In the genomic region with DNA sequence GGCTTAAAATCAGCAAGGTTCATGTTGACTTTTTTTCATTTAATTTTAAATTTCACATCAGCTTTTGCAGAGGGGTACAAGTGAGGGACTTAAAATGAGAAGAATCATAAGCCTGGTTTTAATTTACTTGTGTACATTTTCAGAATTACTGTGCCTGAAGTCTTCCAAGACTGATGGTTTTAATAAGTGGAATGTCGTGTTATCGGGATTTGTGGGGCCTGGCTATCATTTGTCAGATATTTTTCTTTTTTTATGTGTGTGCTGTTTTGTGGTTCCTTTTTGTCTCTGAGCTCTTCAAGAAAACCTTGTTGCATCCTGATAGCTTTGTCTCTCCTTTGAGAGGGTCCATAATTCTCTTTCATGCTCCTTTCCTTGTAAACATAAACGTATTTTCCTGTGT, we compare ENCODE assay signal across 22 cellular contexts. TPM values are rescaled to one million over a fixed set of nuclear protein-coding genes. Genes with fewer than 3 reads are reported as not detected.
A peak's percentile ranks its signal among the peaks of the same experiment; 100 is the strongest.
DNase-seq lines count a peak whose midpoint lies in the region; ATAC-seq, FAIRE-seq and TF ChIP-seq lines count a peak whose summit lies in the region.
"Had no signal": no experiment of that assay in that cellular context is flagged by ENCODE, and none has a peak within 500 bp of the region (broad histone marks: within the 10 kb centered on the region; RNA-seq: fewer than 3 reads in every experiment).

No MANE protein-coding gene starts in this region.

- BruUV-seq in PC-3 (replicated peaks; lab: Mats Ljungman, UMichigan): no TSS peak

- no peak for TF ChIP-seq POLR2A in GM12891 (IDR thresholded peaks at IDR 0.05; ENCODE audit: low read depth, low read length)

- H3K4me1 ChIP-seq in GM23338 (ENCODE audit: insufficient read depth) (peaks cover 9% of the 10 kb centered on the region; the same call in 1 of the 2 replicates), smooth muscle cell (ENCODE audit: low read depth) (no peaks in the 10 kb centered on the region), PC-3 (ENCODE audit: insufficient read depth, low read length) (no peaks in the 10 kb centered on the region)

- H3F3A ChIP-seq in GM23338 (replicated peaks; ENCODE audit: low read depth) (no peaks in the 10 kb centered on the region), smooth muscle cell (ENCODE audit: low read depth) (no peaks in the 10 kb centered on the region), PC-3 (ENCODE audit: low read length, unreplicated experiment) (no peaks in the 10 kb centered on the region)

- POLR2A ChIA-PET in PC-3 (lab: Charles Lee; ENCODE audit: unreplicated experiment): no interaction called here

- CTCF ChIA-PET in PC-3 (lab: Charles Lee): no interaction called here

- no peak for FAIRE-seq in GM12891 (lab: Jason Lieb, UNC)
- FAIRE-seq: A204.1, D721Med, GM12892, GM18507, HepG2 had no signal

- intact Hi-C loops in PC-3 (cut with micrococcal nuclease): no loop called here
- intact Hi-C loops in activated CD4-positive, alpha-beta T cell treated with anti-CD3 and anti-CD28 coated beads, Interleukin-2, amount 10 ng/mL, durations not matched to agents 24 days and 14 days (cut with micrococcal nuclease): no loop called here

- H3K36me3 ChIP-seq in GM23338 (ENCODE audit: insufficient read depth): peaks cover 4% of the 10 kb centered on the region; the same call in 1 of the 2 replicates
- no peaks in the 10 kb centered on the region for H3K36me3 ChIP-seq in smooth muscle cell (ENCODE audit: low read depth)
- H3K36me3 ChIP-seq in PC-3 (ENCODE audit: low read depth, low read length): no peaks in the 10 kb centered on the region

- peaks cover 16% of the 10 kb centered on the region for H3K36me3 Mint-ChIP-seq in GM23338 (ENCODE audit: low read depth)
- peaks cover 6% of the 10 kb centered on the region for H3K36me3 Mint-ChIP-seq in chondrocyte (ENCODE audit: low read depth)
- peaks cover 6% of the 10 kb centered on the region for H3K36me3 Mint-ChIP-seq in osteocyte (ENCODE audit: unreplicated experiment)
- no peaks in the 10 kb centered on the region for H3K36me3 Mint-ChIP-seq in activated CD4-positive, alpha-beta T cell treated with anti-CD3 and anti-CD28 coated beads, Interleukin-2, amount 10 ng/mL, durations not matched to agents 24 days and 14 days (ENCODE audit: low read depth)
- H3K36me3 Mint-ChIP-seq: CD8-positive, alpha-beta memory T cell had no signal

- H3K27me3 ChIP-seq in GM23338 (ENCODE audit: insufficient read depth) (no peaks in the 10 kb centered on the region), smooth muscle cell (ENCODE audit: low read depth) (no peaks in the 10 kb centered on the region), PC-3 (ENCODE audit: low read length) (peaks cover 37% of the 10 kb centered on the region)

- peak overlapping the region; percentile 12; the same call in 1 of the 2 replicates for H2AFZ ChIP-seq in GM23338
- H2AFZ ChIP-seq in smooth muscle cell (ENCODE audit: low read depth): peak overlapping the region; percentile 30
- no peak overlapping the region for H2AFZ ChIP-seq in PC-3 (ENCODE audit: low read length)

- no peak overlapping the region for H3K4me3 ChIP-seq in GM23338
- no peak overlapping the region for H3K4me3 ChIP-seq in fibroblast of villous mesenchyme (ENCODE audit: low read depth, low read length)
- H3K4me3 ChIP-seq in smooth muscle cell: no peak overlapping the region
- no peak overlapping the region for H3K4me3 ChIP-seq in PC-3 (ENCODE audit: low read length)

- H3K27me3 Mint-ChIP-seq in GM23338 (ENCODE audit: insufficient read depth, low read depth, poor library complexity) (peaks cover 1% of the 10 kb centered on the region), chondrocyte (ENCODE audit: low read depth) (no peaks in the 10 kb centered on the region), osteocyte (ENCODE audit: unreplicated experiment) (no peaks in the 10 kb centered on the region)
- H3K27me3 Mint-ChIP-seq in activated CD4-positive, alpha-beta T cell treated with anti-CD3 and anti-CD28 coated beads, Interleukin-2, amount 10 ng/mL, durations not matched to agents 24 days and 14 days: peaks cover 38% of the 10 kb centered on the region

- H3K27ac ChIP-seq in GM23338 (ENCODE audit: low read depth): no peak overlapping the region
- H3K27ac ChIP-seq in smooth muscle cell (ENCODE audit: low read depth): no peak overlapping the region
- H3K27ac ChIP-seq in PC-3 (ENCODE audit: low read length): no peak overlapping the region

- H4K20me1 ChIP-seq in GM23338 (replicated peaks; ENCODE audit: insufficient read depth) (no peaks in the 10 kb centered on the region), smooth muscle cell (ENCODE audit: low read depth) (no peaks in the 10 kb centered on the region), PC-3 (ENCODE audit: low read length) (no peaks in the 10 kb centered on the region)

- H3K9me2 ChIP-seq in GM23338 (ENCODE audit: insufficient read depth) (no peaks in the 10 kb centered on the region), PC-3 (replicated peaks; ENCODE audit: low read length) (no peaks in the 10 kb centered on the region)

- TF ChIP-seq CTCF in GM23338 (conservative IDR thresholded peaks at IDR 0.05; ENCODE audit: low read depth in 2 of 2): no peak
- TF ChIP-seq CTCF in chondrocyte (IDR thresholded peaks at IDR 0.05): no peak
- no peak for TF ChIP-seq CTCF in fibroblast of villous mesenchyme (IDR thresholded peaks at IDR 0.05; ENCODE audit: insufficient read depth, low read depth, low read length)
- no peak for TF ChIP-seq CTCF in smooth muscle cell (IDR thresholded peaks at IDR 0.05; ENCODE audit: borderline replicate concordance, insufficient read depth, poor library complexity, severe bottlenecking)
- TF ChIP-seq CTCF in PC-3 (conservative IDR thresholded peaks at IDR 0.05; ENCODE audit: low read depth, low read length): no peak
- no peak for TF ChIP-seq CTCF in osteocyte (IDR thresholded peaks at IDR 0.05)

- ATAC-seq in GM23338 (no peak), PC-3 (no peak)
- ATAC-seq: HepG2 had no signal

- H3K9ac ChIP-seq in smooth muscle cell (ENCODE audit: low read depth) (no peak overlapping the region), PC-3 (ENCODE audit: low read length) (no peak overlapping the region)

- H3K9me3 ChIP-seq in smooth muscle cell (replicated peaks; ENCODE audit: low read depth) (no peaks in the 10 kb centered on the region), PC-3 (ENCODE audit: low read length) (no peaks in the 10 kb centered on the region)

- peaks cover 21% of the 10 kb centered on the region for H3K9me3 Mint-ChIP-seq in GM23338
- peaks cover 15% of the 10 kb centered on the region for H3K9me3 Mint-ChIP-seq in chondrocyte (ENCODE audit: low read depth)
- H3K9me3 Mint-ChIP-seq in osteocyte (ENCODE audit: unreplicated experiment): peaks cover 16% of the 10 kb centered on the region
- H3K9me3 Mint-ChIP-seq in activated CD4-positive, alpha-beta T cell treated with anti-CD3 and anti-CD28 coated beads, Interleukin-2, amount 10 ng/mL, durations not matched to agents 24 days and 14 days: peaks cover 7% of the 10 kb centered on the region

- H3K4me3 Mint-ChIP-seq in GM23338 (no peak overlapping the region), chondrocyte (ENCODE audit: unreplicated experiment) (no peak overlapping the region), osteocyte (ENCODE audit: unreplicated experiment) (no peak overlapping the region)
- no peak overlapping the region for H3K4me3 Mint-ChIP-seq in activated CD4-positive, alpha-beta T cell treated with anti-CD3 and anti-CD28 coated beads, Interleukin-2, amount 10 ng/mL, durations not matched to agents 24 days and 14 days
- H3K4me3 Mint-ChIP-seq: CD8-positive, alpha-beta memory T cell had no signal

- H3K27ac Mint-ChIP-seq in GM23338 (no peak overlapping the region), chondrocyte (ENCODE audit: unreplicated experiment) (peak overlapping the region; percentile 66), osteocyte (ENCODE audit: unreplicated experiment) (no peak overlapping the region)
- H3K27ac Mint-ChIP-seq in activated CD4-positive, alpha-beta T cell treated with anti-CD3 and anti-CD28 coated beads, Interleukin-2, amount 10 ng/mL, durations not matched to agents 24 days and 14 days: no peak overlapping the region
- H3K27ac Mint-ChIP-seq: CD8-positive, alpha-beta memory T cell had no signal

- 44% methylated on average over 3 of the region's 3 CpGs for WGBS in smooth muscle cell (ENCODE audit: low lambda C conversion rate)

- no peaks in the 10 kb centered on the region for H3K79me2 ChIP-seq in GM23338 (replicated peaks; ENCODE audit: insufficient read depth)
- H3K79me2 ChIP-seq in smooth muscle cell (ENCODE audit: low read depth): no peaks in the 10 kb centered on the region
- no peaks in the 10 kb centered on the region for H3K79me2 ChIP-seq in PC-3 (ENCODE audit: low read length)

- DNase-seq in GM23338 (ENCODE audit: low spot score): no peak
- no peak for DNase-seq in chondrocyte (ENCODE audit: low spot score)
- DNase-seq in fibroblast of villous mesenchyme (ENCODE audit: low read depth): peak; percentile 8
- no peak for DNase-seq in smooth muscle cell (lab: John Stamatoyannopoulos, UW; ENCODE audit: unreplicated experiment)
- no peak for DNase-seq in PC-3
- DNase-seq in osteocyte (ENCODE audit: extremely low spot score, unreplicated experiment): no peak
- no peak for DNase-seq in activated CD4-positive, alpha-beta T cell treated with anti-CD3 and anti-CD28 coated beads, Interleukin-2, amount 10 ng/mL, durations not matched to agents 24 days and 14 days
- DNase-seq in GM12891 (ENCODE audit: insufficient read length, low spot score): no peak
- DNase-seq: C1 segment of cervical spinal cord; CD8-positive, alpha-beta memory T cell; KBM-7; MV-4-11; NCI-H1694 treated with DMSO at 0.1 percent for 48 hours; NCI-H510A; NCI-H748 treated with DMSO at 0.1 percent for 48 hours; SHP77 treated with DMSO at 0.1 percent for 48 hours had no signal

- H3K4me1 Mint-ChIP-seq in GM23338: peaks cover 8% of the 10 kb centered on the region; the same call in 2 of the 3 replicates
- H3K4me1 Mint-ChIP-seq in chondrocyte (ENCODE audit: low read depth): peaks cover 27% of the 10 kb centered on the region
- H3K4me1 Mint-ChIP-seq in osteocyte (ENCODE audit: unreplicated experiment): peaks cover 15% of the 10 kb centered on the region
- H3K4me1 Mint-ChIP-seq in activated CD4-positive, alpha-beta T cell treated with anti-CD3 and anti-CD28 coated beads, Interleukin-2, amount 10 ng/mL, durations not matched to agents 24 days and 14 days: no peaks in the 10 kb centered on the region
- H3K4me1 Mint-ChIP-seq: CD8-positive, alpha-beta memory T cell had no signal

- H3K4me2 ChIP-seq in GM23338 (0 out of 2 replicates have a peak overlapping the region, but pooled peaks have one; percentile 4), smooth muscle cell (no peak overlapping the region), PC-3 (ENCODE audit: low read length) (no peak overlapping the region)

RNA-seq across cellular contexts. Expression of a gene that starts 8.7 kb away (rescaled TPM):
- total RNA-seq in GM23338 (2014; rRNA removed; shearing (Covaris generic)): 24.0 and 29.7 TPM in 2 replicates
- polyA plus RNA-seq in GM23338 (2016; fragmentation: Nextera tagmentation; extraction: Ambion mirVana): 3.6 and 4.8 TPM in 2 replicates
- total RNA-seq in chondrocyte: 65.1 to 99.7 TPM (median 66.0 TPM) in 3 replicates
- total RNA-seq in fibroblast of villous mesenchyme: 8.4 and 13.0 TPM in 2 replicates
- 14.9 and 21.4 TPM in 2 replicates for total RNA-seq in smooth muscle cell
- polyA plus RNA-seq in smooth muscle cell: 2.7 and 3.3 TPM in 2 replicates
- not detected in 2 replicates for total RNA-seq in PC-3 (2014; rRNA removed)
- 20.2 and 23.6 TPM in 2 replicates for total RNA-seq in osteocyte
- 0.17 and 0.26 TPM in 2 replicates for total RNA-seq in activated CD4-positive, alpha-beta T cell treated with anti-CD3 and anti-CD28 coated beads, Interleukin-2, amount 10 ng/mL, durations not matched to agents 24 days and 14 days
- polyA plus RNA-seq in GM12891 (2012; ENCODE audit: low read depth, missing spikeins): 4.9 TPM
- total RNA-seq: CD8-positive, alpha-beta memory T cell; OCI-LY7 had no signal
- polyA plus RNA-seq: CD8-positive, alpha-beta memory T cell; HepG2 had no signal
